Comparison of ENCODE assay signal across 11 cellular contexts in genomic region chr9:134234001-134234660, GRCh38.
"Had no signal": no experiment of that assay in that cellular context is flagged by ENCODE, and none has a peak within 500 bp of the region (broad histone marks: within the 10 kb centered on the region; RNA-seq: fewer than 3 reads in every experiment).

No MANE protein-coding gene starts in this region.

- H3K27ac ChIP-seq: dorsolateral prefrontal cortex, gastrocnemius medialis, neural progenitor cell, parathyroid adenoma, transverse colon had no signal

- H3K4me2 ChIP-seq: neural progenitor cell had no signal

- FAIRE-seq: keratinocyte, small intestine had no signal

- H3K27me3 ChIP-seq: gastrocnemius medialis, neural progenitor cell had no signal

- H3K36me3 ChIP-seq: gastrocnemius medialis, neural progenitor cell, transverse colon had no signal

- H2AFZ ChIP-seq: neural progenitor cell, parathyroid adenoma had no signal

- H3K9me3 ChIP-seq: gastrocnemius medialis, transverse colon had no signal

- H3K9ac ChIP-seq: neural progenitor cell, parathyroid adenoma had no signal

- H3K4me1 ChIP-seq: neural progenitor cell had no signal

- H3K4me3 ChIP-seq: dorsolateral prefrontal cortex, gastrocnemius medialis, neural progenitor cell, transverse colon had no signal

- H3K79me2 ChIP-seq: parathyroid adenoma had no signal

- DNase-seq: activated naive CD4-positive, alpha-beta T cell treated with anti-CD3 and anti-CD28 coated beads, Interleukin-2, amount 50 U/mL, for 16 hours; amniotic stem cell; gastrocnemius medialis; retina; small intestine; T-helper 2 cell; transverse colon had no signal
